16 cellular contexts compared by ENCODE assay signal in the genomic region with DNA sequence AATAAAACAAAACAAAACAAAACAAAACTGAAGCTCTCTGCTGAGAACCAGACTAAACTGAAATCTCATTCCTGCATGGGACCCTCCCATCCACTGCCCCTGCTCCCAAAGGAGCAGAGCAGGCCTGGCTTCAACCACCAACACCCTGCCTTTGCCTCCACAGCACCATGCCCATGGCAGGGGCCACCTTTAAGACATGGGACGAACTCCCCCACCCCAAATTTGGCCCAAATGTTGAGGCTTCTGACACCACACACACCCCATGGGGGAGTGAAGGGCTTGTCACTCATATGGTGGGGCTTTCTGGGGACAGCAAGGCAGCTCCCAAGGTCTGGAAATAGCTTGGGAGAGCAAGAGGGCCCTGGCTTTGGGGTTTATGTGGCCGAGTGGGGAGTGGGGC.
"Had no signal": no experiment of that assay in that cellular context is flagged by ENCODE, and none has a peak within 500 bp of the region (broad histone marks: within the 10 kb centered on the region; RNA-seq: fewer than 3 reads in every experiment).

No MANE protein-coding gene starts in this region.

- H3K4me1 ChIP-seq: foreskin keratinocyte, suprapubic skin, thyroid gland had no signal

- H3K4me2 ChIP-seq: hepatocyte had no signal

- H2AFZ ChIP-seq: hepatocyte had no signal

- ATAC-seq: foreskin keratinocyte; left cardiac atrium; natural killer cell treated with Interleukin-12 subunit alpha and Interleukin-12 subunit beta and Interleukin-15 and Interleukin-18, amount 100 ng/mL, for 72 hours had no signal

- H3K27ac ChIP-seq: foreskin keratinocyte, hepatocyte, left ventricle myocardium inferior, suprapubic skin, thyroid gland had no signal

- H3K79me2 ChIP-seq: hepatocyte had no signal

- H3K36me3 ChIP-seq: left ventricle myocardium inferior, suprapubic skin, thyroid gland had no signal

- FAIRE-seq: kidney, small intestine, urothelium cell line had no signal

- DNase-seq: effector memory CD4-positive, alpha-beta T cell; foreskin keratinocyte; kidney; left cardiac atrium; left ventricle myocardium inferior; mesenchymal stem cell; midbrain; stimulated activated CD4-positive, alpha-beta T cell treated with anti-CD3 and anti-CD28 coated beads, Interleukin-2, amount 100 ng/mL, for 48 hours; stimulated activated naive CD4-positive, alpha-beta T cell treated with Interleukin-2 at 50 U/mL for 16 hours had no signal

- H3K4me3 ChIP-seq: hepatocyte, left ventricle myocardium inferior, lung, suprapubic skin, thyroid gland had no signal

- H3K9me3 ChIP-seq: suprapubic skin, thyroid gland had no signal

- H3K27me3 ChIP-seq: foreskin keratinocyte, hepatocyte, thyroid gland had no signal
